In the genomic region with DNA sequence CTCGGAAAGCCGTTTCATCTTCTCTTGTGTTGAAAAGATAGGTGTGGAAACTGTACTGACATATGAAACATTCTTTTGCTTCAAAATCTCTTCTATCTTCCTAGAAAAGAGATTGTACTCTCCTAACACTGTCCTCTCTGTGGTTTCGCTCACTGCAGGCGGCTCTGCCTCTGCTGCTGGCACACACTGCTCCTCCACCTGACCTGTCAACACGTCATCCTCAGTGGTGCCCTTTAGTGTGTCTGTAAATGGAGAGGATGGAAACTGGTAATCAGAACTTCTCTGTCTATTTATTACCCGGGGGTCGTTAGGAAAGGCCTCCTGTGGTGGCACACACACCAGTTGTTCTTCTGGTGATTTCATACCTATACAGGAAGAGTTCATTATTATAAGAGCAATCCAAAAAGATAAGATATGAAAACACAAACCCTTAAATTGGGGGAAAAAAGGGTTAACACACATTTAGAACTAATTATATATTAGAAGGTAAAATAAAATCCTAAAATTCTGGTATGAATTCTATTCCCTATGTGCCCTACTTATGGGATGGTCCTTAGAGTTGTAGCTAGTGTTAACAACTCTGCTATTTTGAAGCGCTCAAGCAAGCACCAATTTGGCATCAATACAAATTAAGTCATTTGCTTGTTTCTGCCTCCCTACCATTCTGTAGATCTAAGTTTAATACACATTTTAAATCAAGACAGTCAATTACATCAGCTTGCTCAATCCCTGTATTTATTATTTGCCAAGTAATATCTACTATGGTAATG, we compare ENCODE assay signal across 23 cellular contexts. TPM values are rescaled to one million over a fixed set of nuclear protein-coding genes. Genes with fewer than 3 reads are reported as not detected.
A peak's percentile ranks its signal among the peaks of the same experiment; 100 is the strongest.
DNase-seq lines count a peak whose midpoint lies in the region; ATAC-seq and TF ChIP-seq lines count a peak whose summit lies in the region.
"Had no signal": no experiment of that assay in that cellular context is flagged by ENCODE, and none has a peak within 500 bp of the region (broad histone marks: within the 10 kb centered on the region; RNA-seq: fewer than 3 reads in every experiment).

No MANE protein-coding gene starts in this region.

- CTCF ChIA-PET in CD8-positive, alpha-beta T cell (lab: Charles Lee), result no interaction called here

- H3K4me2 ChIP-seq in Karpas-422 (ENCODE audit: low read depth, low read length, poor library complexity, severe bottlenecking) (no peak overlapping the region), hepatocyte (no peak overlapping the region)
- H3K4me2 ChIP-seq: GM23338, SK-N-SH had no signal

- POLR2A ChIA-PET in CD8-positive, alpha-beta T cell (lab: Charles Lee), result no interaction called here
- POLR2A ChIA-PET in naive thymus-derived CD8-positive, alpha-beta T cell (lab: Charles Lee), result no interaction called here

- H3K79me2 ChIP-seq in Karpas-422 (ENCODE audit: low read length) (peaks cover 29% of the 10 kb centered on the region), hepatocyte (no peaks in the 10 kb centered on the region)

- 94% methylated on average over 8 of the region's 8 CpGs for WGBS in hepatocyte (ENCODE audit: low lambda C conversion rate, missing lambda C conversion rate)

- H3K4me3 Mint-ChIP-seq in CD4-positive, CD25-positive, alpha-beta regulatory T cell, result no peak overlapping the region
- no peak overlapping the region for H3K4me3 Mint-ChIP-seq in CD8-positive, alpha-beta T cell
- no peak overlapping the region for H3K4me3 Mint-ChIP-seq in naive thymus-derived CD8-positive, alpha-beta T cell
- H3K4me3 Mint-ChIP-seq: GM23338 had no signal

- H3K27me3 ChIP-seq in CD4-positive, CD25-positive, alpha-beta regulatory T cell (ENCODE audit: control insufficient read depth, insufficient read depth, low read length), result no peaks in the 10 kb centered on the region
- H3K27me3 ChIP-seq in CD8-positive, alpha-beta T cell (ENCODE audit: insufficient read depth, low read length), result no peaks in the 10 kb centered on the region
- H3K27me3 ChIP-seq in Karpas-422 (ENCODE audit: low read length), result no peaks in the 10 kb centered on the region
- no peaks in the 10 kb centered on the region for H3K27me3 ChIP-seq in hepatocyte
- H3K27me3 ChIP-seq: breast epithelium, upper lobe of left lung had no signal

- H3K9ac ChIP-seq in Karpas-422 (ENCODE audit: low read length), result no peak overlapping the region
- H3K9ac ChIP-seq: SK-N-SH had no signal

- peak overlapping the region in 2 of 3 donors; percentile 57 to 82 for H3K27ac Mint-ChIP-seq in CD4-positive, CD25-positive, alpha-beta regulatory T cell
- peak overlapping the region; percentile 14 for H3K27ac Mint-ChIP-seq in CD8-positive, alpha-beta T cell
- H3K27ac Mint-ChIP-seq in naive thymus-derived CD8-positive, alpha-beta T cell, result peak overlapping the region; percentile 10 to 89 (median 72)
- H3K27ac Mint-ChIP-seq: GM23338 had no signal

- H3K36me3 ChIP-seq in CD4-positive, CD25-positive, alpha-beta regulatory T cell (ENCODE audit: control insufficient read depth, insufficient read depth, low read length), result peaks cover 45% of the 10 kb centered on the region
- H3K36me3 ChIP-seq in CD8-positive, alpha-beta T cell (ENCODE audit: insufficient read depth, low read length), result peaks cover 20% of the 10 kb centered on the region
- H3K36me3 ChIP-seq in Karpas-422 (ENCODE audit: insufficient read depth, low read length) (peaks cover 56% of the 10 kb centered on the region; the same call in 1 of the 2 replicates), hepatocyte (replicated peaks; ENCODE audit: insufficient read depth, low read depth) (no peaks in the 10 kb centered on the region)
- H3K36me3 ChIP-seq: breast epithelium had no signal

- H3K9me3 Mint-ChIP-seq in CD4-positive, CD25-positive, alpha-beta regulatory T cell, result no peaks in the 10 kb centered on the region
- no peaks in the 10 kb centered on the region for H3K9me3 Mint-ChIP-seq in CD8-positive, alpha-beta T cell
- no peaks in the 10 kb centered on the region for H3K9me3 Mint-ChIP-seq in naive thymus-derived CD8-positive, alpha-beta T cell
- H3K9me3 Mint-ChIP-seq: GM23338 had no signal

- H3K36me3 Mint-ChIP-seq in CD4-positive, CD25-positive, alpha-beta regulatory T cell, result peaks cover 24% of the 10 kb centered on the region
- peaks cover 59% of the 10 kb centered on the region for H3K36me3 Mint-ChIP-seq in CD8-positive, alpha-beta T cell
- peaks cover 5 to 74% (median 23%) of the 10 kb centered on the region in 3 donors for H3K36me3 Mint-ChIP-seq in naive thymus-derived CD8-positive, alpha-beta T cell

- no peaks in the 10 kb centered on the region for H4K20me1 ChIP-seq in Karpas-422 (ENCODE audit: insufficient read depth, low read depth, low read length)
- H4K20me1 ChIP-seq in hepatocyte (ENCODE audit: insufficient read depth, poor library complexity, severe bottlenecking), result no peaks in the 10 kb centered on the region

- no peak overlapping the region for H2AFZ ChIP-seq in Karpas-422 (ENCODE audit: low read length)
- H2AFZ ChIP-seq in hepatocyte, result no peak overlapping the region
- H2AFZ ChIP-seq: GM23338 had no signal

- H3K9me2 ChIP-seq in Karpas-422 (replicated peaks; ENCODE audit: insufficient read depth, low read length), result no peaks in the 10 kb centered on the region
- H3K9me2 ChIP-seq in hepatocyte (replicated peaks; ENCODE audit: insufficient read depth), result no peaks in the 10 kb centered on the region
- H3K9me2 ChIP-seq: SK-N-SH had no signal

- H3K4me3 ChIP-seq in CD4-positive, CD25-positive, alpha-beta regulatory T cell (ENCODE audit: low read depth, low read length), result no peak overlapping the region
- no peak overlapping the region for H3K4me3 ChIP-seq in CD8-positive, alpha-beta T cell (ENCODE audit: low read depth, low read length)
- H3K4me3 ChIP-seq in Karpas-422 (ENCODE audit: low read length) (no peak overlapping the region), hepatocyte (no peak overlapping the region)
- H3K4me3 ChIP-seq: breast epithelium, GM23338, skin epidermis, upper lobe of left lung had no signal

- intact Hi-C loops in CD8-positive, alpha-beta T cell (cut with DNase I, micrococcal nuclease), result no loop called here

- H3K27me3 Mint-ChIP-seq in CD4-positive, CD25-positive, alpha-beta regulatory T cell, result no peaks in the 10 kb centered on the region
- no peaks in the 10 kb centered on the region for H3K27me3 Mint-ChIP-seq in CD8-positive, alpha-beta T cell (ENCODE audit: low read depth)
- no peaks in the 10 kb centered on the region for H3K27me3 Mint-ChIP-seq in naive thymus-derived CD8-positive, alpha-beta T cell

- no peak for TF ChIP-seq CTCF in CD8-positive, alpha-beta T cell (IDR thresholded peaks at IDR 0.05)
- no peak for TF ChIP-seq CTCF in hepatocyte (IDR thresholded peaks at IDR 0.05; ENCODE audit: poor library complexity)

- no peaks in the 10 kb centered on the region for H3K4me1 ChIP-seq in CD4-positive, CD25-positive, alpha-beta regulatory T cell (ENCODE audit: control insufficient read depth, insufficient read depth, low read length, poor library complexity, severe bottlenecking)
- H3K4me1 ChIP-seq in CD8-positive, alpha-beta T cell (ENCODE audit: insufficient read depth, low read length), result no peaks in the 10 kb centered on the region
- H3K4me1 ChIP-seq in Karpas-422 (ENCODE audit: low read length), result no peaks in the 10 kb centered on the region
- H3K4me1 ChIP-seq in hepatocyte (ENCODE audit: insufficient read depth), result peaks cover 6% of the 10 kb centered on the region
- H3K4me1 ChIP-seq: breast epithelium, upper lobe of left lung had no signal

- H3K27ac ChIP-seq in CD4-positive, CD25-positive, alpha-beta regulatory T cell (ENCODE audit: insufficient read depth, low read length, poor library complexity, severe bottlenecking), result no peak overlapping the region
- no peak overlapping the region for H3K27ac ChIP-seq in CD8-positive, alpha-beta T cell (ENCODE audit: low read depth, low read length)
- H3K27ac ChIP-seq in Karpas-422 (ENCODE audit: low read length) (no peak overlapping the region), hepatocyte (no peak overlapping the region)
- H3K27ac ChIP-seq: breast epithelium, HL-60, skin epidermis, upper lobe of left lung had no signal

- ATAC-seq in CD4-positive, CD25-positive, alpha-beta regulatory T cell (ENCODE audit: low read depth in 2 of 2), result no peak
- no peak for ATAC-seq in CD8-positive, alpha-beta T cell
- ATAC-seq in naive thymus-derived CD8-positive, alpha-beta T cell, result no peak
- ATAC-seq: GM23338 had no signal

- no peak for DNase-seq in CD4-positive, CD25-positive, alpha-beta regulatory T cell
- DNase-seq in CD8-positive, alpha-beta T cell, result no peak
- peak; percentile 10 for DNase-seq in globus pallidus (ENCODE audit: low spot score)
- DNase-seq in naive thymus-derived CD8-positive, alpha-beta T cell, result no peak
- no peak for DNase-seq in Karpas-422
- no peak for DNase-seq in NCI-H526 (lab: John Stamatoyannopoulos, UW)
- DNase-seq in hepatocyte (ENCODE audit: low spot score), result no peak
- DNase-seq: activated gamma-delta T cell treated with Interleukin-2 at 50 U/mL for 16 hours; activated T-cell treated with anti-CD3 and anti-CD28 coated beads, Interleukin-2, amount 50 U/mL, for 1 hour; amniotic stem cell; cortex of kidney; foreskin fibroblast; Kasumi-1; NCI-H146; NCI-H446; occipital lobe; SK-N-SH; T-helper 2 cell; upper lobe of left lung had no signal

- H3K4me1 Mint-ChIP-seq in CD4-positive, CD25-positive, alpha-beta regulatory T cell, result peaks cover 8 to 17% (median 15%) of the 10 kb centered on the region in 4 donors
- H3K4me1 Mint-ChIP-seq in CD8-positive, alpha-beta T cell (ENCODE audit: low read depth), result peaks cover 10% of the 10 kb centered on the region
- peaks cover 0 to 17% (median 5%) of the 10 kb centered on the region in 4 donors for H3K4me1 Mint-ChIP-seq in naive thymus-derived CD8-positive, alpha-beta T cell
- H3K4me1 Mint-ChIP-seq: GM23338 had no signal

- no peaks in the 10 kb centered on the region for H3K9me3 ChIP-seq in CD4-positive, CD25-positive, alpha-beta regulatory T cell (ENCODE audit: control insufficient read depth in 2 of 2, low read length in 2 of 2)
- H3K9me3 ChIP-seq in CD8-positive, alpha-beta T cell (ENCODE audit: low read length), result no peaks in the 10 kb centered on the region
- no peaks in the 10 kb centered on the region for H3K9me3 ChIP-seq in Karpas-422 (ENCODE audit: low read length)
- no peaks in the 10 kb centered on the region for H3K9me3 ChIP-seq in hepatocyte (ENCODE audit: low read depth)
- H3K9me3 ChIP-seq: breast epithelium, SK-N-SH, upper lobe of left lung had no signal

RNA-seq across cellular contexts. Expression of a gene that starts 49.3 kb away (rescaled TPM):
- 77.4 TPM for total RNA-seq in CD4-positive, CD25-positive, alpha-beta regulatory T cell
- 10 to 100 TPM; 29.3 to 38.4 (median 32.5) TPM for polyA plus RNA-seq in CD4-positive, CD25-positive, alpha-beta regulatory T cell
- 10 to 100 TPM; 31.1 to 41.5 TPM for total RNA-seq in CD8-positive, alpha-beta T cell
- total RNA-seq in naive thymus-derived CD8-positive, alpha-beta T cell, result 100 to 1,000 TPM; 101 to 103 TPM
- 10 to 100 TPM; 25.1 to 32.0 (median 29.6) TPM for polyA plus RNA-seq in naive thymus-derived CD8-positive, alpha-beta T cell
- total RNA-seq in Karpas-422 (2014; rRNA removed; shearing (Covaris generic); ENCODE audit: low replicate concordance), result 87.5 and 112 TPM in 2 replicates
- 62.3 and 64.0 TPM in 2 replicates for total RNA-seq in hepatocyte
- polyA plus RNA-seq in hepatocyte, result 9.3 and 14.2 TPM in 2 replicates

Comparison
In these comparisons a context has a peak if more than half of its experiments do, and no peak if none do; other contexts are left out.
1. H3K27ac Mint-ChIP-seq: peak in every context shown above with its lines; median percentile 72 in naive thymus-derived CD8-positive, alpha-beta T cell; 70 in CD4-positive, CD25-positive, alpha-beta regulatory T cell; 14 in CD8-positive, alpha-beta T cell.